Comparison of ENCODE assay signal across 8 cellular contexts in genomic region chr2:85354286-85355072, GRCh38. TPM values are rescaled to one million over a fixed set of nuclear protein-coding genes. Genes with fewer than 3 reads are reported as not detected.
DNase-seq lines count a peak whose midpoint lies in the region; ATAC-seq and TF ChIP-seq lines count a peak whose summit lies in the region.

Gene ELMOD3, plus strand, starts transcription at chr2:85354769. Its CDS starts 2,430 bp downstream, at chr2:85357199.
Gene RETSAT, minus strand, starts transcription at chr2:85354528. Its CDS starts 21 bp downstream, at chr2:85354507.

- ATAC-seq in natural killer cell treated with Interleukin-12 subunit alpha and Interleukin-12 subunit beta and Interleukin-15 and Interleukin-18, amount 100 ng/mL, for 72 hours: peak; percentile 99 to 100
- ATAC-seq in stimulated activated naive CD8-positive, alpha-beta T cell treated with anti-CD3 and anti-CD28 coated beads, Interleukin-15, Interleukin-2, amounts not matched to agents 100 U/mL and 50 U/mL, for 24 hours: peak; percentile 99

- H3K9me3 Mint-ChIP-seq in natural killer cell treated with Interleukin-12 subunit alpha and Interleukin-12 subunit beta and Interleukin-15 and Interleukin-18, amount 100 ng/mL, for 72 hours: no peaks in the 10 kb centered on the region

- DNase-seq in ELF-1 (ENCODE audit: low read depth, low spot score) (peak; percentile 99), H7 (peak; percentile 97), M059J (ENCODE audit: low read depth) (peak; percentile 99), SHP77 (lab: John Stamatoyannopoulos, UW) (peak; percentile 97 to 98), fibroblast of pulmonary artery (ENCODE audit: low read depth) (peak; percentile 100)
- DNase-seq in activated effector memory CD4-positive, alpha-beta T cell treated with Interleukin-2 at 50 U/mL for 16 hours: peak; percentile 93
- peak; percentile 97 for DNase-seq in natural killer cell treated with Interleukin-12 subunit alpha and Interleukin-12 subunit beta and Interleukin-15 and Interleukin-18, amount 100 ng/mL, for 72 hours (ENCODE audit: low spot score)
- peak; percentile 94 for DNase-seq in stimulated activated naive CD8-positive, alpha-beta T cell treated with anti-CD3 and anti-CD28 coated beads, Interleukin-15, Interleukin-2, amounts not matched to agents 100 U/mL and 50 U/mL, for 24 hours

- peaks cover 10% of the 10 kb centered on the region for H3K36me3 ChIP-seq in H7 (replicated peaks; ENCODE audit: control insufficient read depth, insufficient read depth, low read length)

- no peaks in the 10 kb centered on the region for H3K27me3 Mint-ChIP-seq in natural killer cell treated with Interleukin-12 subunit alpha and Interleukin-12 subunit beta and Interleukin-15 and Interleukin-18, amount 100 ng/mL, for 72 hours

- no peaks in the 10 kb centered on the region for H3K27me3 ChIP-seq in H7 (ENCODE audit: control insufficient read depth, insufficient read depth, low read length)

- H3K4me3 ChIP-seq in H7 (ENCODE audit: insufficient read depth, low read depth, low read length) (peak within 1 kb of the TSS; percentile 82), fibroblast of pulmonary artery (replicated peaks; ENCODE audit: low read depth, low read length) (peak within 1 kb of the TSS; percentile 97)

- H3K4me3 Mint-ChIP-seq in natural killer cell treated with Interleukin-12 subunit alpha and Interleukin-12 subunit beta and Interleukin-15 and Interleukin-18, amount 100 ng/mL, for 72 hours: peak within 1 kb of the TSS; percentile 99

- peak within 1 kb of the TSS; percentile 91 to 97 for H3K27ac Mint-ChIP-seq in natural killer cell treated with Interleukin-12 subunit alpha and Interleukin-12 subunit beta and Interleukin-15 and Interleukin-18, amount 100 ng/mL, for 72 hours

- TF ChIP-seq CTCF in fibroblast of pulmonary artery (IDR thresholded peaks at IDR 0.05; ENCODE audit: low read length, missing control alignments): no peak

- H3K4me1 Mint-ChIP-seq in natural killer cell treated with Interleukin-12 subunit alpha and Interleukin-12 subunit beta and Interleukin-15 and Interleukin-18, amount 100 ng/mL, for 72 hours (ENCODE audit: low read depth in 2 of 2): peaks cover 25 to 32% of the 10 kb centered on the region in 2 donors

- peaks cover 10% of the 10 kb centered on the region for H3K36me3 Mint-ChIP-seq in natural killer cell treated with Interleukin-12 subunit alpha and Interleukin-12 subunit beta and Interleukin-15 and Interleukin-18, amount 100 ng/mL, for 72 hours

RNA-seq across cellular contexts. Expression of gene ELMOD3, which starts in this region (rescaled TPM):
- 11.3 and 11.5 TPM in 2 replicates for total RNA-seq in H7 (2014; rRNA removed; shearing (Covaris generic))
- total RNA-seq in M059J (2014; rRNA removed; shearing (Covaris generic)): 9.6 and 13.1 TPM in 2 replicates
- total RNA-seq in natural killer cell treated with Interleukin-12 subunit alpha and Interleukin-12 subunit beta and Interleukin-15 and Interleukin-18, amount 100 ng/mL, for 72 hours: 10 to 100 TPM; 19.8 to 19.9 TPM

RNA-seq across cellular contexts. Expression of gene RETSAT, which starts in this region (rescaled TPM):
- total RNA-seq in H7 (2014; rRNA removed; shearing (Covaris generic)): 18.5 and 29.6 TPM in 2 replicates
- 19.0 and 25.0 TPM in 2 replicates for total RNA-seq in M059J (2014; rRNA removed; shearing (Covaris generic))
- 10 to 100 TPM; 25.5 to 32.7 TPM for total RNA-seq in natural killer cell treated with Interleukin-12 subunit alpha and Interleukin-12 subunit beta and Interleukin-15 and Interleukin-18, amount 100 ng/mL, for 72 hours

Comparison
In these comparisons a context has a peak if more than half of its experiments do, and no peak if none do; other contexts are left out.
1. Peak in every context shown above with its lines: DNase-seq, ATAC-seq and H3K4me3 ChIP-seq.